24 cellular contexts compared by ENCODE assay signal in genomic region chrX:110211340-110211739, GRCh38.
"Had no signal": no experiment of that assay in that cellular context is flagged by ENCODE, and none has a peak within 500 bp of the region (broad histone marks: within the 10 kb centered on the region; RNA-seq: fewer than 3 reads in every experiment).

No MANE protein-coding gene starts in this region.

- H3K4me1 Mint-ChIP-seq: stimulated activated naive CD8-positive, alpha-beta T cell treated with anti-CD3 and anti-CD28 coated beads, Interleukin-15, amount 100 ng/mL, for 72 hours had no signal

- H3K27me3 ChIP-seq: body of pancreas, esophagus muscularis mucosa, gastrocnemius medialis, right lobe of liver, tibial artery had no signal

- ATAC-seq: activated naive CD8-positive, alpha-beta T cell treated with anti-CD3 and anti-CD28 coated beads, Interleukin-2, amount 50 U/mL, for 24 hours; activated T-cell treated with anti-CD3 and anti-CD28 coated beads, Interleukin-2, amount 50 U/mL, for 72 hours; body of pancreas; gastrocnemius medialis; left cardiac atrium; right lobe of liver; stimulated activated effector memory CD8-positive, alpha-beta T cell treated with anti-CD3 and anti-CD28 coated beads, Interleukin-12 subunit alpha, Interleukin-12 subunit beta, amount 100 ng/mL, for 72 hours; stimulated activated naive CD8-positive, alpha-beta T cell treated with anti-CD3 and anti-CD28 coated beads, Interleukin-15, amount 100 ng/mL, for 72 hours had no signal

- H3K36me3 ChIP-seq: esophagus muscularis mucosa, gastrocnemius medialis, right lobe of liver, tibial artery had no signal

- H3K27ac Mint-ChIP-seq: activated CD4-positive, alpha-beta memory T cell treated with anti-CD3 and anti-CD28 coated beads, Interleukin-2, amount 10 ng/mL, durations not matched to agents 7 days and 5 days; activated naive CD8-positive, alpha-beta T cell treated with anti-CD3 and anti-CD28 coated beads, Interleukin-2, amount 50 U/mL, for 24 hours; activated T-cell treated with anti-CD3 and anti-CD28 coated beads, Interleukin-2, amount 50 U/mL, for 72 hours; stimulated activated effector memory CD8-positive, alpha-beta T cell treated with anti-CD3 and anti-CD28 coated beads, Interleukin-12 subunit alpha, Interleukin-12 subunit beta, amount 100 ng/mL, for 72 hours had no signal

- H3K9me3 ChIP-seq: body of pancreas, esophagus muscularis mucosa, gastrocnemius medialis, right lobe of liver, tibial artery had no signal

- H3K4me1 ChIP-seq: body of pancreas, esophagus muscularis mucosa, gastrocnemius medialis, right lobe of liver, tibial artery had no signal

- H3K36me3 Mint-ChIP-seq: stimulated activated effector memory CD8-positive, alpha-beta T cell treated with anti-CD3 and anti-CD28 coated beads, Interleukin-12 subunit alpha, Interleukin-12 subunit beta, amount 100 ng/mL, for 72 hours had no signal

- H3K9me3 Mint-ChIP-seq: activated CD4-positive, alpha-beta memory T cell treated with anti-CD3 and anti-CD28 coated beads, Interleukin-2, amount 10 ng/mL, durations not matched to agents 7 days and 5 days; activated naive CD8-positive, alpha-beta T cell treated with anti-CD3 and anti-CD28 coated beads, Interleukin-2, amount 50 U/mL, for 24 hours; activated T-cell treated with anti-CD3 and anti-CD28 coated beads, Interleukin-2, amount 50 U/mL, for 72 hours; stimulated activated effector memory CD8-positive, alpha-beta T cell treated with anti-CD3 and anti-CD28 coated beads, Interleukin-12 subunit alpha, Interleukin-12 subunit beta, amount 100 ng/mL, for 72 hours; stimulated activated naive CD8-positive, alpha-beta T cell treated with anti-CD3 and anti-CD28 coated beads, Interleukin-15, amount 100 ng/mL, for 72 hours had no signal

- H3K4me3 Mint-ChIP-seq: activated CD4-positive, alpha-beta memory T cell treated with anti-CD3 and anti-CD28 coated beads, Interleukin-2, amount 10 ng/mL, durations not matched to agents 7 days and 5 days; activated naive CD8-positive, alpha-beta T cell treated with anti-CD3 and anti-CD28 coated beads, Interleukin-2, amount 50 U/mL, for 24 hours; activated T-cell treated with anti-CD3 and anti-CD28 coated beads, Interleukin-2, amount 50 U/mL, for 72 hours; stimulated activated effector memory CD8-positive, alpha-beta T cell treated with anti-CD3 and anti-CD28 coated beads, Interleukin-12 subunit alpha, Interleukin-12 subunit beta, amount 100 ng/mL, for 72 hours; stimulated activated naive CD8-positive, alpha-beta T cell treated with anti-CD3 and anti-CD28 coated beads, Interleukin-15, amount 100 ng/mL, for 72 hours had no signal

- H3K27ac ChIP-seq: body of pancreas, esophagus muscularis mucosa, gastrocnemius medialis, right lobe of liver, skin epidermis, tibial artery had no signal

- DNase-seq: activated CD4-positive, alpha-beta memory T cell treated with anti-CD3 and anti-CD28 coated beads, Interleukin-2, amount 10 ng/mL, durations not matched to agents 7 days and 5 days; activated CD4-positive, alpha-beta T cell treated with anti-CD3 and anti-CD28 coated beads for 48 hours; activated effector memory CD4-positive, alpha-beta T cell treated with Interleukin-2 at 50 U/mL for 16 hours; activated naive CD4-positive, alpha-beta T cell treated with anti-CD3 and anti-CD28 coated beads, Interleukin-2, amount 50 U/mL, for 16 hours; activated naive CD8-positive, alpha-beta T cell treated with anti-CD3 and anti-CD28 coated beads, Interleukin-2, amount 50 U/mL, for 24 hours; activated T-cell treated with anti-CD3 and anti-CD28 coated beads, Interleukin-2, amount 50 U/mL, for 72 hours; body of pancreas; central memory CD4-positive, alpha-beta T cell; dermis blood vessel endothelial cell; effector CD8-positive, alpha-beta T cell; gastrocnemius medialis; head of caudate nucleus; hypothalamus; left cardiac atrium; mesenchymal stem cell; nucleus accumbens; right lobe of liver; stimulated activated CD4-positive, alpha-beta T cell treated with anti-CD3 and anti-CD28 coated beads, Interleukin-2, amount 100 ng/mL, for 24 hours; stimulated activated naive CD8-positive, alpha-beta T cell treated with anti-CD3 and anti-CD28 coated beads, Interleukin-15, amount 100 ng/mL, for 72 hours; T-helper 2 cell; tibial artery had no signal

- H3K27me3 Mint-ChIP-seq: activated CD4-positive, alpha-beta memory T cell treated with anti-CD3 and anti-CD28 coated beads, Interleukin-2, amount 10 ng/mL, durations not matched to agents 7 days and 5 days; activated naive CD8-positive, alpha-beta T cell treated with anti-CD3 and anti-CD28 coated beads, Interleukin-2, amount 50 U/mL, for 24 hours; stimulated activated naive CD8-positive, alpha-beta T cell treated with anti-CD3 and anti-CD28 coated beads, Interleukin-15, amount 100 ng/mL, for 72 hours had no signal

- H3K4me3 ChIP-seq: body of pancreas, esophagus muscularis mucosa, gastrocnemius medialis, right lobe of liver, skin epidermis, tibial artery had no signal
